Comparison of ENCODE assay signal across 8 cellular contexts in the genomic region with DNA sequence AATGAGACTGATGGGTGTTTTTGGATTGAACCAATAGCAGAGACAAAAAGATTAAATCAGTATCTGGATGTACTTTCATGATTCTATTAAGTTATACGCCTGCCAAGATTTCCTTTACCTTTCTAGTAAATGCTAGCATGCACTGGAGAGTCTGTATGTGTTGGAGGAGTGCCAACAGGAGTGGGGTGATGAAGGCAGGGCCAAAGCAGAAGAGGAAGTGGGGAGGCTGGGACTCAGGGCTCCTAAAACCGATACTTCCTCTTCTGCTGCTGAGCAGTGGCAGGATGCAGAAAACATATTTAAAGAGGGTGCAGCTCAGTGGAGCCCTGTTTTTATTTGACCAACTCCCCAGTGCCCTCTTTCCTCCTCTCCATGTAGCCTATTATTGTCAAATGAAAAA. TPM values are rescaled to one million over a fixed set of nuclear protein-coding genes. Genes with fewer than 3 reads are reported as not detected.
DNase-seq lines count a peak whose midpoint lies in the region; ATAC-seq and TF ChIP-seq lines count a peak whose summit lies in the region.

No MANE protein-coding gene starts in this region.

- no peaks in the 10 kb centered on the region for H3K9me3 ChIP-seq in Caco-2

- H3K27me3 ChIP-seq in Caco-2 (replicated peaks; ENCODE audit: control insufficient read depth, insufficient read depth, low read length) = no peaks in the 10 kb centered on the region

- no peaks in the 10 kb centered on the region for H3K4me1 ChIP-seq in Caco-2

- peak; percentile 71 for DNase-seq in CD14-positive monocyte (ENCODE audit: low spot score)
- DNase-seq in T-helper 9 cell = peak; percentile 33
- peak; percentile 42 for DNase-seq in Right ventricle myocardium superior
- no peak for DNase-seq in G401 (ENCODE audit: low spot score)
- DNase-seq in Caco-2 = no peak
- DNase-seq in NCI-H2081 (lab: John Stamatoyannopoulos, UW) = no peak

- H3K27ac Mint-ChIP-seq in CD14-positive monocyte (peak overlapping the region in 5 of 7 donors; percentile 5 to 82 (median 30)), Caco-2 (ENCODE audit: unreplicated experiment) (no peak overlapping the region)

- H3K36me3 Mint-ChIP-seq in CD14-positive monocyte = peaks cover 1 to 4% of the 10 kb centered on the region in 2 donors
- no peaks in the 10 kb centered on the region for H3K36me3 Mint-ChIP-seq in Caco-2 (ENCODE audit: insufficient read depth, unreplicated experiment)

- H3K9me3 Mint-ChIP-seq in CD14-positive monocyte (peaks cover 0 to 4% (median 0%) of the 10 kb centered on the region in 7 donors), Caco-2 (ENCODE audit: unreplicated experiment) (no peaks in the 10 kb centered on the region)

- no peaks in the 10 kb centered on the region for H3K27me3 Mint-ChIP-seq in CD14-positive monocyte (ENCODE audit: low read depth in 3 of 3)
- no peaks in the 10 kb centered on the region for H3K27me3 Mint-ChIP-seq in Caco-2 (ENCODE audit: insufficient read depth, unreplicated experiment)

- H3K4me3 Mint-ChIP-seq in CD14-positive monocyte (peak overlapping the region in 1 of 2 donors; percentile 63), Caco-2 (ENCODE audit: unreplicated experiment) (no peak overlapping the region)

- BruUV-seq in Caco-2 (replicated peaks; lab: Mats Ljungman, UMichigan) = no TSS peak

- in situ Hi-C loops in G401 (cut with HindIII; ENCODE audit: low sequenced_read_pairs) = no loop called here

- H3K4me3 ChIP-seq in Caco-2 (ENCODE audit: low read depth, low read length) = no peak overlapping the region

- intact Hi-C loops in CD14-positive monocyte (cut with micrococcal nuclease) (no loop called here), Right ventricle myocardium superior (cut with DNase I) (no loop called here), Caco-2 (cut with micrococcal nuclease; ENCODE audit: unreplicated experiment) (no loop called here)

- CTCF ChIA-PET in Caco-2 (lab: Charles Lee) = no interaction called here

- no peaks in the 10 kb centered on the region for H3K36me3 ChIP-seq in Caco-2 (ENCODE audit: control insufficient read depth, insufficient read depth, low read length)

- POLR2A ChIA-PET in Caco-2 (lab: Charles Lee) = no interaction called here

- ATAC-seq in GM19351 (IDR thresholded peaks at IDR 0.05; ENCODE audit: unreplicated experiment) = peak; percentile 94
- peak; percentile 94 for ATAC-seq in HG03280 (IDR thresholded peaks at IDR 0.05; ENCODE audit: unreplicated experiment)
- peak; percentile 53 for ATAC-seq in Right ventricle myocardium superior (ENCODE audit: poor library complexity)

- TF ChIP-seq CTCF in CD14-positive monocyte (IDR thresholded peaks at IDR 0.05) (no peak), Caco-2 (IDR thresholded peaks at IDR 0.05; ENCODE audit: insufficient read depth in 1 of 2, low read depth in 1 of 2, low read length in 1 of 2, severe bottlenecking in 1 of 2, unreplicated experiment in 1 of 2) (no peak)

- H3K4me1 Mint-ChIP-seq in CD14-positive monocyte = peaks cover 61% of the 10 kb centered on the region
- no peaks in the 10 kb centered on the region for H3K4me1 Mint-ChIP-seq in Caco-2 (ENCODE audit: low read depth, unreplicated experiment)

RNA-seq across cellular contexts. Expression of a gene that starts 5.6 kb away (rescaled TPM):
- polyA plus RNA-seq in CD14-positive monocyte = 10 to 100 TPM; 45.2 to 46.2 TPM
- 0.81 TPM for total RNA-seq in Right ventricle myocardium superior
- 0.12 TPM in 1 of 2 replicates, not detected in the other for total RNA-seq in G401 (2014; rRNA removed; shearing (Covaris generic))
- total RNA-seq in Caco-2 (2022) = not detected in 2 replicates

Comparison
In these comparisons a context has a peak if more than half of its experiments do, and no peak if none do; other contexts are left out.
1. DNase-seq: peak in CD14-positive monocyte (single experiment), T-helper 9 cell (single experiment) and Right ventricle myocardium superior (single experiment); none in G401 (single experiment), Caco-2 (0 of 2) and NCI-H2081 (0 of 2).
2. Peak in every context shown above with its lines, with median percentiles within 50 percentile points of each other: ATAC-seq.